In the genomic region with DNA sequence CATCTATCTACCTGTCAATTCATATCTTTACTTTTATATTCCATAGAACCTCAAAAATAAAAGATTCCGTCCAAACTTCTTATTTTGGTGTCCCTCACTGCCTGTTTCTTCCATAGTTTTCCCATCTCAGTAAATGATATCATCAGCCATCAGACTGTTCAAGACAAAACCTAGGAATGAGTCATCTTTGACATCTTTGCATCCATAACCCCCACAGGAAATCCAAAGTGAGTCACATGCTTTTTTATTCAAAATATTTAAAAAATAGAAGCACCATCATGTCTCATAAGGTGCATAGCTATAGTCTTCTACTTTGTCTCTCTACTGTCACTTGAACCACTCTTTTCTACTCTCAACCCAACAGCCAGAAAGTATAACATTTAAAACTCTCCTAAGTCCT, we compare ENCODE assay signal across 24 cellular contexts. TPM values are rescaled to one million over a fixed set of nuclear protein-coding genes. Genes with fewer than 3 reads are reported as not detected.
DNase-seq lines count a peak whose midpoint lies in the region; ATAC-seq and TF ChIP-seq lines count a peak whose summit lies in the region.
"Had no signal": no experiment of that assay in that cellular context is flagged by ENCODE, and none has a peak within 500 bp of the region (broad histone marks: within the 10 kb centered on the region; RNA-seq: fewer than 3 reads in every experiment).

No MANE protein-coding gene starts in this region.

- H3K4me3 ChIP-seq in breast epithelium (no peak overlapping the region), astrocyte of the spinal cord (ENCODE audit: low read depth, low read length) (no peak overlapping the region), Peyer's patch (no peak overlapping the region)
- H3K4me3 ChIP-seq: K562, prostate gland, spleen, testis had no signal

- H3K27ac ChIP-seq in breast epithelium (no peak overlapping the region), Peyer's patch (no peak overlapping the region)
- H3K27ac ChIP-seq: C4-2B, prostate gland, spleen, testis had no signal

- H3K9me3 ChIP-seq in breast epithelium (no peaks in the 10 kb centered on the region), Peyer's patch (no peaks in the 10 kb centered on the region)
- H3K9me3 ChIP-seq: prostate gland, testis had no signal

- H3K27ac Mint-ChIP-seq in MCF 10A (ENCODE audit: low read depth, unreplicated experiment), result no peak overlapping the region
- H3K27ac Mint-ChIP-seq in stimulated activated effector memory CD8-positive, alpha-beta T cell treated with anti-CD3 and anti-CD28 coated beads, Interleukin-12 subunit alpha, Interleukin-12 subunit beta, amount 100 ng/mL, for 72 hours, result no peak overlapping the region
- H3K27ac Mint-ChIP-seq: activated T-helper 2 cell treated with anti-CD3 and anti-CD28 coated beads, Interferon-gamma antibody, Interleukin-2, Interleukin-4, amounts not matched to agents 10 μg/mL and 5 μg/mL and 100 μg/mL, durations not matched to agents 14 hours and 24 hours and 36 hours; effector memory CD8-positive, alpha-beta T cell; mesothelial cell of epicardium; nephron; T-helper 1 cell treated with Interleukin-12 subunit alpha and Interleukin-12 subunit beta and Interleukin-4 antibody, amounts not matched to agents 30 μg/mL and 1 μg/mL, for 36 hours; WTC11 had no signal

- H3K9me3 Mint-ChIP-seq in MCF 10A (ENCODE audit: unreplicated experiment), result no peaks in the 10 kb centered on the region
- peaks cover 2% of the 10 kb centered on the region for H3K9me3 Mint-ChIP-seq in stimulated activated effector memory CD8-positive, alpha-beta T cell treated with anti-CD3 and anti-CD28 coated beads, Interleukin-12 subunit alpha, Interleukin-12 subunit beta, amount 100 ng/mL, for 72 hours
- H3K9me3 Mint-ChIP-seq: nephron; T-helper 1 cell treated with Interleukin-12 subunit alpha and Interleukin-12 subunit beta and Interleukin-4 antibody, amounts not matched to agents 30 μg/mL and 1 μg/mL, for 36 hours had no signal

- TF ChIP-seq POLR2A in breast epithelium (IDR thresholded peaks at IDR 0.05), result no peak
- TF ChIP-seq POLR2A in Peyer's patch (IDR thresholded peaks at IDR 0.05), result no peak

- DNase-seq in MCF 10A (ENCODE audit: unreplicated experiment) (peak; percentile 19), breast epithelium (ENCODE audit: low spot score in 2 of 2) (no peak), astrocyte of the spinal cord (ENCODE audit: low read depth, low spot score) (peak; percentile 65), glomerular visceral epithelial cell (ENCODE audit: extremely low spot score) (peak; percentile 16), germinal center (ENCODE audit: low spot score) (no peak), posterior vena cava (ENCODE audit: low spot score) (no peak), Peyer's patch (no peak)
- DNase-seq in stimulated activated effector memory CD8-positive, alpha-beta T cell treated with anti-CD3 and anti-CD28 coated beads, Interleukin-12 subunit alpha, Interleukin-12 subunit beta, amount 100 ng/mL, for 72 hours (ENCODE audit: low spot score in 2 of 2), result no peak
- DNase-seq: cerebellar nuclear complex; DMS153; effector memory CD8-positive, alpha-beta T cell; NCI-H1048; NCI-H524 treated with DMSO at 0.1 percent for 48 hours; SHP77; spleen; testis had no signal

- H3K27me3 ChIP-seq in breast epithelium (no peaks in the 10 kb centered on the region), Peyer's patch (no peaks in the 10 kb centered on the region)
- H3K27me3 ChIP-seq: spleen, testis had no signal

- H3K36me3 ChIP-seq in breast epithelium (no peaks in the 10 kb centered on the region), Peyer's patch (no peaks in the 10 kb centered on the region)
- H3K36me3 ChIP-seq: prostate gland, spleen had no signal

- in situ Hi-C loops in astrocyte of the spinal cord (cut with HindIII; ENCODE audit: low sequenced_read_pairs), result no loop called here

- CTCF ChIA-PET in MCF 10A (lab: Yijun Ruan, JAX), result no interaction called here

- ATAC-seq in stimulated activated effector memory CD8-positive, alpha-beta T cell treated with anti-CD3 and anti-CD28 coated beads, Interleukin-12 subunit alpha, Interleukin-12 subunit beta, amount 100 ng/mL, for 72 hours, result no peak
- ATAC-seq: effector memory CD8-positive, alpha-beta T cell; K562; WTC11 had no signal

- POLR2A ChIA-PET in MCF 10A (lab: Yijun Ruan, JAX), result no interaction called here

- intact Hi-C loops in MCF 10A (cut with micrococcal nuclease) (no loop called here), breast epithelium (cut with DNase I; ENCODE audit: low total_unique reads) (no loop called here), posterior vena cava (cut with DNase I) (no loop called here)

- no peaks in the 10 kb centered on the region for H3K4me1 ChIP-seq in breast epithelium
- H3K4me1 ChIP-seq in Peyer's patch, result no peaks in the 10 kb centered on the region
- H3K4me1 ChIP-seq: prostate gland, spleen, testis had no signal

- TF ChIP-seq CTCF in MCF 10A (IDR thresholded peaks at IDR 0.05; ENCODE audit: unreplicated experiment) (no peak), breast epithelium (IDR thresholded peaks at IDR 0.05) (no peak), astrocyte of the spinal cord (IDR thresholded peaks at IDR 0.05; ENCODE audit: low read depth, low read length) (no peak), Peyer's patch (IDR thresholded peaks at IDR 0.05) (no peak)

- no peaks in the 10 kb centered on the region for H3K4me1 Mint-ChIP-seq in MCF 10A (ENCODE audit: insufficient read depth, unreplicated experiment)
- no peaks in the 10 kb centered on the region for H3K4me1 Mint-ChIP-seq in stimulated activated effector memory CD8-positive, alpha-beta T cell treated with anti-CD3 and anti-CD28 coated beads, Interleukin-12 subunit alpha, Interleukin-12 subunit beta, amount 100 ng/mL, for 72 hours
- H3K4me1 Mint-ChIP-seq: mesothelial cell of epicardium, nephron, WTC11 had no signal

- no peaks in the 10 kb centered on the region for H3K27me3 Mint-ChIP-seq in MCF 10A (ENCODE audit: insufficient read depth, unreplicated experiment)

- BruUV-seq in MCF 10A (replicated peaks; lab: Mats Ljungman, UMichigan), result no TSS peak

- H3K4me3 Mint-ChIP-seq in MCF 10A (ENCODE audit: unreplicated experiment), result no peak overlapping the region
- no peak overlapping the region for H3K4me3 Mint-ChIP-seq in stimulated activated effector memory CD8-positive, alpha-beta T cell treated with anti-CD3 and anti-CD28 coated beads, Interleukin-12 subunit alpha, Interleukin-12 subunit beta, amount 100 ng/mL, for 72 hours
- H3K4me3 Mint-ChIP-seq: effector memory CD8-positive, alpha-beta T cell; mesothelial cell of epicardium; nephron; T-helper 1 cell treated with Interleukin-12 subunit alpha and Interleukin-12 subunit beta and Interleukin-4 antibody, amounts not matched to agents 30 μg/mL and 1 μg/mL, for 36 hours; WTC11 had no signal

- H3K36me3 Mint-ChIP-seq in MCF 10A (ENCODE audit: insufficient read depth, unreplicated experiment), result no peaks in the 10 kb centered on the region
- no peaks in the 10 kb centered on the region for H3K36me3 Mint-ChIP-seq in stimulated activated effector memory CD8-positive, alpha-beta T cell treated with anti-CD3 and anti-CD28 coated beads, Interleukin-12 subunit alpha, Interleukin-12 subunit beta, amount 100 ng/mL, for 72 hours
- H3K36me3 Mint-ChIP-seq: mesothelial cell of epicardium, WTC11 had no signal

RNA-seq across cellular contexts. Expression of gene CXXC4, which starts 29.9 kb away (rescaled TPM):
- not detected in 2 replicates for total RNA-seq in MCF 10A (2022)
- 1 to 10 TPM in 2 of 3 donors, under 1 TPM in 1; 0.32 to 4.0 (median 3.3) TPM for total RNA-seq in breast epithelium
- under 1 TPM; 0.14 to 0.37 TPM for total RNA-seq in posterior vena cava
- 1 to 10 TPM; 3.3 to 5.0 (median 3.4) TPM for total RNA-seq in Peyer's patch
- total RNA-seq: activated T-helper 2 cell treated with anti-CD3 and anti-CD28 coated beads, Interferon-gamma antibody, Interleukin-2, Interleukin-4, amounts not matched to agents 10 μg/mL and 5 μg/mL and 100 μg/mL, durations not matched to agents 14 hours and 24 hours and 36 hours; K562 had no signal

Comparison
In these comparisons a context has a peak if more than half of its experiments do, and no peak if none do; other contexts are left out.
1. DNase-seq: peak in MCF 10A (single experiment), astrocyte of the spinal cord (single experiment) and glomerular visceral epithelial cell (single experiment); none in breast epithelium (0 of 2), stimulated activated effector memory CD8-positive, alpha-beta T cell treated with anti-CD3 and anti-CD28 coated beads, Interleukin-12 subunit alpha, Interleukin-12 subunit beta, amount 100 ng/mL, for 72 hours (0 of 2), germinal center (single experiment), posterior vena cava (single experiment) and Peyer's patch (0 of 3).